8 cellular contexts compared by ENCODE assay signal in genomic region chr4:13546855-13547562, GRCh38. TPM values are rescaled to one million over a fixed set of nuclear protein-coding genes. Genes with fewer than 3 reads are reported as not detected.
A peak's percentile ranks its signal among the peaks of the same experiment; 100 is the strongest.
DNase-seq lines count a peak whose midpoint lies in the region; ATAC-seq and TF ChIP-seq lines count a peak whose summit lies in the region.

No MANE protein-coding gene starts in this region.

- peak; percentile 43 for DNase-seq in GM10266 (ENCODE audit: extremely low spot score)
- peak; percentile 39 to 43 for DNase-seq in Kasumi-1 (lab: John Stamatoyannopoulos, UW)
- peak; percentile 87 for DNase-seq in endodermal cell
- no peak for DNase-seq in osteocyte (ENCODE audit: extremely low spot score, unreplicated experiment)
- DNase-seq in glomerular visceral epithelial cell (ENCODE audit: extremely low spot score), result no peak
- no peak for DNase-seq in stimulated activated CD4-positive, alpha-beta T cell treated with anti-CD3 and anti-CD28 coated beads, Interleukin-1b, Interleukin-23, amount 100 ng/mL, for 48 hours
- no peak for DNase-seq in left lobe of liver (ENCODE audit: low spot score)

- H3K9me3 Mint-ChIP-seq in endodermal cell (peaks cover 18% of the 10 kb centered on the region), osteocyte (ENCODE audit: unreplicated experiment) (peaks cover 5% of the 10 kb centered on the region)

- H3K36me3 ChIP-seq in endodermal cell (ENCODE audit: control insufficient read depth, insufficient read depth, low read length), result no peaks in the 10 kb centered on the region

- peak overlapping the region; percentile 38 for H3K27ac Mint-ChIP-seq in endodermal cell
- peak overlapping the region; percentile 80 for H3K27ac Mint-ChIP-seq in osteocyte (ENCODE audit: unreplicated experiment)

- 3 to 4% methylated on average over 19 to 62 of the region's 62 CpGs for WGBS in endodermal cell (ENCODE audit: insufficient coverage in 1 of 2, insufficient read length in 1 of 2), 2 experiments

- H3K27ac ChIP-seq in endodermal cell (ENCODE audit: low read depth, low read length), result no peak overlapping the region

- H3K27me3 ChIP-seq in endodermal cell (ENCODE audit: control insufficient read depth, insufficient read depth, low read length, poor library complexity, severe bottlenecking), result peaks cover 77% of the 10 kb centered on the region

- H3K4me1 Mint-ChIP-seq in endodermal cell (peaks cover 15% of the 10 kb centered on the region), osteocyte (ENCODE audit: unreplicated experiment) (peaks cover 32% of the 10 kb centered on the region)

- H3K36me3 Mint-ChIP-seq in endodermal cell (ENCODE audit: low read depth), result no peaks in the 10 kb centered on the region
- no peaks in the 10 kb centered on the region for H3K36me3 Mint-ChIP-seq in osteocyte (ENCODE audit: unreplicated experiment)

- no peaks in the 10 kb centered on the region for H3K9me3 ChIP-seq in endodermal cell (ENCODE audit: control insufficient read depth, low read length)

- no peak for ATAC-seq in GM18873 (IDR thresholded peaks at IDR 0.05; ENCODE audit: low FRiP score, unreplicated experiment)
- no peak for ATAC-seq in left lobe of liver

- H3K27me3 Mint-ChIP-seq in endodermal cell (ENCODE audit: insufficient read depth) (peaks cover 84% of the 10 kb centered on the region), osteocyte (ENCODE audit: unreplicated experiment) (peaks cover 50% of the 10 kb centered on the region)

- TF ChIP-seq CTCF in GM10266 (IDR thresholded peaks at IDR 0.05; ENCODE audit: control insufficient read depth, insufficient read depth, low read depth, missing control alignments) (no peak), endodermal cell (conservative IDR thresholded peaks at IDR 0.05) (no peak), osteocyte (IDR thresholded peaks at IDR 0.05) (no peak)

- H3K4me3 Mint-ChIP-seq in endodermal cell, result peak overlapping the region; percentile 63
- H3K4me3 Mint-ChIP-seq in osteocyte (ENCODE audit: unreplicated experiment), result peak overlapping the region; percentile 71

- peak overlapping the region; percentile 73 for H3K4me3 ChIP-seq in endodermal cell (ENCODE audit: low read length)

- peak overlapping the region; percentile 22 for H3K9ac ChIP-seq in endodermal cell (ENCODE audit: extremely low read depth, low read length, poor library complexity, severe bottlenecking)

- no peaks in the 10 kb centered on the region for H3K4me1 ChIP-seq in endodermal cell (ENCODE audit: control insufficient read depth, insufficient read depth, low read length)

RNA-seq across cellular contexts. Expression of gene NKX3-2, which starts 2.7 kb away (rescaled TPM):
- total RNA-seq in endodermal cell (1 to 10 TPM in 1 of 2 donors, under 1 TPM in 1; 0.11 to 1.5 TPM), osteocyte (2.7 and 2.9 TPM in 2 replicates), left lobe of liver (not detected)
- polyA plus RNA-seq in endodermal cell (2013, experiment 1 of 2), result 2.2 TPM
- polyA plus RNA-seq in endodermal cell (2013, experiment 2 of 2), result 2.1 TPM

Comparison
In these comparisons a context has a peak if more than half of its experiments do, and no peak if none do; other contexts are left out.
1. DNase-seq: peak in GM10266 (single experiment), Kasumi-1 (2 of 2) and endodermal cell (single experiment); none in osteocyte (single experiment), glomerular visceral epithelial cell (single experiment), stimulated activated CD4-positive, alpha-beta T cell treated with anti-CD3 and anti-CD28 coated beads, Interleukin-1b, Interleukin-23, amount 100 ng/mL, for 48 hours (single experiment) and left lobe of liver (single experiment).